In the genomic region with DNA sequence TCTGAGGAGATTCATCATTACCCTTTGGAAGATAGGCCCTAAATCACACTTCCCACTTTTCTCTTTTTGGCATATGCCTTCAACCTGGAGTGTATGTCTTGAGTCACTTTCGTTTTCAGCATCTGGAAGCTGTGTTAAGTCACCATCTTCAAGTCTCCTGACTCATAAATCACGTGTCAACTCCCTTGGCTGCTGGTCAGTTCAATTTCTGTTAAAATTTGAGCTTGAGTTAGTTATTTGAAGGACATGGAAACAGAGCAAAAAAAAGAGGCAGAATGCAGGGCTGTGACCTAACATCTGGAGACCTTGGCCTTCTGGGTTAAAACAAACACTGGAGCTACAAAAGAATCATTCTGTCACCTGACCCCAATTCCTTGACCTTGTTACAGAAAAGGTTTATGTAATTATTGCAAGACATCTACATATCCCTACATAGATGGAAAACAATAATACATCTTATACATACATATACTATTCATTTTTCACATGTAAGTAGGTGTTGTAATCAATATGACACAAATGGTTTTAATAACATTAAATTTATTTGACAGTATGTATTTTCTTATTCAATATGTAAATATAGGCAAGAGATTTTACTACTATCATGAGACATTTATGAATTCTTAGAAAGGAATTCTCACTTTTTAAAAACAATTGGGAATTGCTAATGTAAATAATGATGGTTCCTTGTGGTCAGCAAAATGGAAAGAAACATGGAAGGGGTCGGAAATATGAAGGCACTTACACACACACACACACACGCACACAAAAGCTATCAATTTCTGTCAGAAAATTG, we compare ENCODE assay signal across 1 cellular context.
A peak's percentile ranks its signal among the peaks of the same experiment; 100 is the strongest.
TF ChIP-seq lines count a peak whose summit lies in the region.

No MANE protein-coding gene starts in this region.

TF ChIP-seq in HepG2, 621 proteins besides CTCF, POLR2A, EP300 and RAD21 (continued from another document and continues in another):
- TF ChIP-seq, protein P1, sequence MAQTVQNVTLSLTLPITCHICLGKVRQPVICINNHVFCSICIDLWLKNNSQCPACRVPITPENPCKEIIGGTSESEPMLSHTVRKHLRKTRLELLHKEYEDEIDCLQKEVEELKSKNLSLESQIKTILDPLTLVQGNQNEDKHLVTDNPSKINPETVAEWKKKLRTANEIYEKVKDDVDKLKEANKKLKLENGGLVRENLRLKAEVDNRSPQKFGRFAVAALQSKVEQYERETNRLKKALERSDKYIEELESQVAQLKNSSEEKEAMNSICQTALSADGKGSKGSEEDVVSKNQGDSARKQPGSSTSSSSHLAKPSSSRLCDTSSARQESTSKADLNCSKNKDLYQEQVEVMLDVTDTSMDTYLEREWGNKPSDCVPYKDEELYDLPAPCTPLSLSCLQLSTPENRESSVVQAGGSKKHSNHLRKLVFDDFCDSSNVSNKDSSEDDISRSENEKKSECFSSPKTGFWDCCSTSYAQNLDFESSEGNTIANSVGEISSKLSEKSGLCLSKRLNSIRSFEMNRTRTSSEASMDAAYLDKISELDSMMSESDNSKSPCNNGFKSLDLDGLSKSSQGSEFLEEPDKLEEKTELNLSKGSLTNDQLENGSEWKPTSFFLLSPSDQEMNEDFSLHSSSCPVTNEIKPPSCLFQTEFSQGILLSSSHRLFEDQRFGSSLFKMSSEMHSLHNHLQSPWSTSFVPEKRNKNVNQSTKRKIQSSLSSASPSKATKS (CRISPR knock-in tag; IDR thresholded peaks at IDR 0.05): no peak; the same call in 1 of the 2 replicates
- TF ChIP-seq, protein P2, sequence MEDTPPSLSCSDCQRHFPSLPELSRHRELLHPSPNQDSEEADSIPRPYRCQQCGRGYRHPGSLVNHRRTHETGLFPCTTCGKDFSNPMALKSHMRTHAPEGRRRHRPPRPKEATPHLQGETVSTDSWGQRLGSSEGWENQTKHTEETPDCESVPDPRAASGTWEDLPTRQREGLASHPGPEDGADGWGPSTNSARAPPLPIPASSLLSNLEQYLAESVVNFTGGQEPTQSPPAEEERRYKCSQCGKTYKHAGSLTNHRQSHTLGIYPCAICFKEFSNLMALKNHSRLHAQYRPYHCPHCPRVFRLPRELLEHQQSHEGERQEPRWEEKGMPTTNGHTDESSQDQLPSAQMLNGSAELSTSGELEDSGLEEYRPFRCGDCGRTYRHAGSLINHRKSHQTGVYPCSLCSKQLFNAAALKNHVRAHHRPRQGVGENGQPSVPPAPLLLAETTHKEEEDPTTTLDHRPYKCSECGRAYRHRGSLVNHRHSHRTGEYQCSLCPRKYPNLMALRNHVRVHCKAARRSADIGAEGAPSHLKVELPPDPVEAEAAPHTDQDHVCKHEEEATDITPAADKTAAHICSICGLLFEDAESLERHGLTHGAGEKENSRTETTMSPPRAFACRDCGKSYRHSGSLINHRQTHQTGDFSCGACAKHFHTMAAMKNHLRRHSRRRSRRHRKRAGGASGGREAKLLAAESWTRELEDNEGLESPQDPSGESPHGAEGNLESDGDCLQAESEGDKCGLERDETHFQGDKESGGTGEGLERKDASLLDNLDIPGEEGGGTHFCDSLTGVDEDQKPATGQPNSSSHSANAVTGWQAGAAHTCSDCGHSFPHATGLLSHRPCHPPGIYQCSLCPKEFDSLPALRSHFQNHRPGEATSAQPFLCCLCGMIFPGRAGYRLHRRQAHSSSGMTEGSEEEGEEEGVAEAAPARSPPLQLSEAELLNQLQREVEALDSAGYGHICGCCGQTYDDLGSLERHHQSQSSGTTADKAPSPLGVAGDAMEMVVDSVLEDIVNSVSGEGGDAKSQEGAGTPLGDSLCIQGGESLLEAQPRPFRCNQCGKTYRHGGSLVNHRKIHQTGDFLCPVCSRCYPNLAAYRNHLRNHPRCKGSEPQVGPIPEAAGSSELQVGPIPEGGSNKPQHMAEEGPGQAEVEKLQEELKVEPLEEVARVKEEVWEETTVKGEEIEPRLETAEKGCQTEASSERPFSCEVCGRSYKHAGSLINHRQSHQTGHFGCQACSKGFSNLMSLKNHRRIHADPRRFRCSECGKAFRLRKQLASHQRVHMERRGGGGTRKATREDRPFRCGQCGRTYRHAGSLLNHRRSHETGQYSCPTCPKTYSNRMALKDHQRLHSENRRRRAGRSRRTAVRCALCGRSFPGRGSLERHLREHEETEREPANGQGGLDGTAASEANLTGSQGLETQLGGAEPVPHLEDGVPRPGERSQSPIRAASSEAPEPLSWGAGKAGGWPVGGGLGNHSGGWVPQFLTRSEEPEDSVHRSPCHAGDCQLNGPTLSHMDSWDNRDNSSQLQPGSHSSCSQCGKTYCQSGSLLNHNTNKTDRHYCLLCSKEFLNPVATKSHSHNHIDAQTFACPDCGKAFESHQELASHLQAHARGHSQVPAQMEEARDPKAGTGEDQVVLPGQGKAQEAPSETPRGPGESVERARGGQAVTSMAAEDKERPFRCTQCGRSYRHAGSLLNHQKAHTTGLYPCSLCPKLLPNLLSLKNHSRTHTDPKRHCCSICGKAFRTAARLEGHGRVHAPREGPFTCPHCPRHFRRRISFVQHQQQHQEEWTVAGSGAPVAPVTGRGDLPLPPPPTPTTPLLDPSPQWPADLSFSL (CRISPR knock-in tag; IDR thresholded peaks at IDR 0.05): 0 out of 2 replicates have a peak, but pooled peaks have one; percentile 4
- TF ChIP-seq KLF15 (CRISPR knock-in tag; IDR thresholded peaks at IDR 0.05; ENCODE audit: borderline replicate concordance) (no peak), HHEX (CRISPR knock-in tag; IDR thresholded peaks at IDR 0.05) (peak; percentile 62), GPN1 (CRISPR knock-in tag; IDR thresholded peaks at IDR 0.05; ENCODE audit: borderline replicate concordance) (no peak), RXRB (CRISPR knock-in tag; IDR thresholded peaks at IDR 0.05; ENCODE audit: borderline replicate concordance) (peak; percentile 85), ZKSCAN1 (IDR thresholded peaks at IDR 0.05; ENCODE audit: low read length) (no peak), TCF7L2 (IDR thresholded peaks at IDR 0.05; ENCODE audit: low read depth, low read length) (peak; percentile 52; the same call in 1 of the 2 replicates), RARA (CRISPR knock-in tag; IDR thresholded peaks at IDR 0.05) (peak; percentile 96), KDM5B (CRISPR knock-in tag; IDR thresholded peaks at IDR 0.05; ENCODE audit: borderline replicate concordance) (no peak), NCOR1 (IDR thresholded peaks at IDR 0.05; ENCODE audit: borderline replicate concordance, low read length) (peak; percentile 83), ZNF331 (CRISPR knock-in tag; IDR thresholded peaks at IDR 0.05) (peak; percentile 32; the same call in 1 of the 2 replicates), SP5 (CRISPR knock-in tag; IDR thresholded peaks at IDR 0.05; ENCODE audit: borderline replicate concordance, low read depth) (peak; percentile 15; the same call in 1 of the 2 replicates), ZNF563 (CRISPR knock-in tag; IDR thresholded peaks at IDR 0.05) (no peak), FOXO1 (CRISPR knock-in tag; IDR thresholded peaks at IDR 0.05) (peak; percentile 61; the same call in 1 of the 2 replicates), JUND (CRISPR knock-in tag; IDR thresholded peaks at IDR 0.05) (0 out of 2 replicates have a peak, but pooled peaks have one; percentile 17), SSRP1 (CRISPR knock-in tag; IDR thresholded peaks at IDR 0.05) (0 out of 2 replicates have a peak, but pooled peaks have one; percentile 10), ZNF446 (CRISPR knock-in tag; IDR thresholded peaks at IDR 0.05) (no peak), ZNF720 (CRISPR knock-in tag; IDR thresholded peaks at IDR 0.05) (no peak), ZNF556 (CRISPR knock-in tag; IDR thresholded peaks at IDR 0.05; ENCODE audit: borderline replicate concordance) (no peak), NFRKB (IDR thresholded peaks at IDR 0.05) (no peak), CBX5 (CRISPR knock-in tag; IDR thresholded peaks at IDR 0.05; ENCODE audit: borderline replicate concordance) (0 out of 2 replicates have a peak, but pooled peaks have one; percentile 20), DMAP1 (CRISPR knock-in tag; IDR thresholded peaks at IDR 0.05) (no peak), MEIS2 (CRISPR knock-in tag; IDR thresholded peaks at IDR 0.05) (peak; percentile 45; the same call in 1 of the 2 replicates), ZSCAN22 (CRISPR knock-in tag; IDR thresholded peaks at IDR 0.05) (no peak), ZFX (CRISPR knock-in tag; IDR thresholded peaks at IDR 0.05; ENCODE audit: low read depth) (0 out of 2 replicates have a peak, but pooled peaks have one; percentile 18), NR2F1 (CRISPR knock-in tag; IDR thresholded peaks at IDR 0.05) (peak; percentile 97 to 99)
- TF ChIP-seq, protein P3, sequence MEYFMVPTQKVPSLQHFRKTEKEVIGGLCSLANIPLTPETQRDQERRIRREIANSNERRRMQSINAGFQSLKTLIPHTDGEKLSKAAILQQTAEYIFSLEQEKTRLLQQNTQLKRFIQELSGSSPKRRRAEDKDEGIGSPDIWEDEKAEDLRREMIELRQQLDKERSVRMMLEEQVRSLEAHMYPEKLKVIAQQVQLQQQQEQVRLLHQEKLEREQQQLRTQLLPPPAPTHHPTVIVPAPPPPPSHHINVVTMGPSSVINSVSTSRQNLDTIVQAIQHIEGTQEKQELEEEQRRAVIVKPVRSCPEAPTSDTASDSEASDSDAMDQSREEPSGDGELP (IDR thresholded peaks at IDR 0.05; ENCODE audit: borderline replicate concordance, low read depth): peak; percentile 84
- TF ChIP-seq, protein P4, sequence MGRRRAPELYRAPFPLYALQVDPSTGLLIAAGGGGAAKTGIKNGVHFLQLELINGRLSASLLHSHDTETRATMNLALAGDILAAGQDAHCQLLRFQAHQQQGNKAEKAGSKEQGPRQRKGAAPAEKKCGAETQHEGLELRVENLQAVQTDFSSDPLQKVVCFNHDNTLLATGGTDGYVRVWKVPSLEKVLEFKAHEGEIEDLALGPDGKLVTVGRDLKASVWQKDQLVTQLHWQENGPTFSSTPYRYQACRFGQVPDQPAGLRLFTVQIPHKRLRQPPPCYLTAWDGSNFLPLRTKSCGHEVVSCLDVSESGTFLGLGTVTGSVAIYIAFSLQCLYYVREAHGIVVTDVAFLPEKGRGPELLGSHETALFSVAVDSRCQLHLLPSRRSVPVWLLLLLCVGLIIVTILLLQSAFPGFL (CRISPR knock-in tag; IDR thresholded peaks at IDR 0.05): no peak
- TF ChIP-seq, protein P5, sequence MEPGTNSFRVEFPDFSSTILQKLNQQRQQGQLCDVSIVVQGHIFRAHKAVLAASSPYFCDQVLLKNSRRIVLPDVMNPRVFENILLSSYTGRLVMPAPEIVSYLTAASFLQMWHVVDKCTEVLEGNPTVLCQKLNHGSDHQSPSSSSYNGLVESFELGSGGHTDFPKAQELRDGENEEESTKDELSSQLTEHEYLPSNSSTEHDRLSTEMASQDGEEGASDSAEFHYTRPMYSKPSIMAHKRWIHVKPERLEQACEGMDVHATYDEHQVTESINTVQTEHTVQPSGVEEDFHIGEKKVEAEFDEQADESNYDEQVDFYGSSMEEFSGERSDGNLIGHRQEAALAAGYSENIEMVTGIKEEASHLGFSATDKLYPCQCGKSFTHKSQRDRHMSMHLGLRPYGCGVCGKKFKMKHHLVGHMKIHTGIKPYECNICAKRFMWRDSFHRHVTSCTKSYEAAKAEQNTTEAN (CRISPR knock-in tag; conservative IDR thresholded peaks at IDR 0.05): peak; percentile 39; the same call in 1 of the 2 replicates
- TF ChIP-seq, protein P6, sequence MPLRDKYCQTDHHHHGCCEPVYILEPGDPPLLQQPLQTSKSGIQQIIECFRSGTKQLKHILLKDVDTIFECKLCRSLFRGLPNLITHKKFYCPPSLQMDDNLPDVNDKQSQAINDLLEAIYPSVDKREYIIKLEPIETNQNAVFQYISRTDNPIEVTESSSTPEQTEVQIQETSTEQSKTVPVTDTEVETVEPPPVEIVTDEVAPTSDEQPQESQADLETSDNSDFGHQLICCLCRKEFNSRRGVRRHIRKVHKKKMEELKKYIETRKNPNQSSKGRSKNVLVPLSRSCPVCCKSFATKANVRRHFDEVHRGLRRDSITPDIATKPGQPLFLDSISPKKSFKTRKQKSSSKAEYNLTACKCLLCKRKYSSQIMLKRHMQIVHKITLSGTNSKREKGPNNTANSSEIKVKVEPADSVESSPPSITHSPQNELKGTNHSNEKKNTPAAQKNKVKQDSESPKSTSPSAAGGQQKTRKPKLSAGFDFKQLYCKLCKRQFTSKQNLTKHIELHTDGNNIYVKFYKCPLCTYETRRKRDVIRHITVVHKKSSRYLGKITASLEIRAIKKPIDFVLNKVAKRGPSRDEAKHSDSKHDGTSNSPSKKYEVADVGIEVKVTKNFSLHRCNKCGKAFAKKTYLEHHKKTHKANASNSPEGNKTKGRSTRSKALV (CRISPR knock-in tag; IDR thresholded peaks at IDR 0.05): 0 out of 2 replicates have a peak, but pooled peaks have one; percentile 41
- TF ChIP-seq, protein P7, sequence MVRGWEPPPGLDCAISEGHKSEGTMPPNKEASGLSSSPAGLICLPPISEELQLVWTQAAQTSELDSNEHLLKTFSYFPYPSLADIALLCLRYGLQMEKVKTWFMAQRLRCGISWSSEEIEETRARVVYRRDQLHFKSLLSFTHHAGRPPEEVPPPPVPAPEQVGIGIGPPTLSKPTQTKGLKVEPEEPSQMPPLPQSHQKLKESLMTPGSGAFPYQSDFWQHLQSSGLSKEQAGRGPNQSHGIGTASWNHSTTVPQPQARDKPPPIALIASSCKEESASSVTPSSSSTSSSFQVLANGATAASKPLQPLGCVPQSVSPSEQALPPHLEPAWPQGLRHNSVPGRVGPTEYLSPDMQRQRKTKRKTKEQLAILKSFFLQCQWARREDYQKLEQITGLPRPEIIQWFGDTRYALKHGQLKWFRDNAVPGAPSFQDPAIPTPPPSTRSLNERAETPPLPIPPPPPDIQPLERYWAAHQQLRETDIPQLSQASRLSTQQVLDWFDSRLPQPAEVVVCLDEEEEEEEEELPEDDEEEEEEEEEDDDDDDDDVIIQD (CRISPR knock-in tag; IDR thresholded peaks at IDR 0.05; ENCODE audit: low read depth): peak; percentile 75; the same call in 1 of the 2 replicates
